ENCODE assay signal across 12 cellular contexts in genomic region chr3:80770106-80771079, GRCh38.
A peak's percentile ranks its signal among the peaks of the same experiment; 100 is the strongest.
DNase-seq lines count a peak whose midpoint lies in the region; ATAC-seq and TF ChIP-seq lines count a peak whose summit lies in the region.
"Had no signal": no experiment of that assay in that cellular context is flagged by ENCODE, and none has a peak within 500 bp of the region (broad histone marks: within the 10 kb centered on the region; RNA-seq: fewer than 3 reads in every experiment).

No MANE protein-coding gene starts in this region.

- no peaks in the 10 kb centered on the region for H3K9me3 ChIP-seq in stomach smooth muscle (ENCODE audit: control insufficient read depth in 2 of 2, low read length in 2 of 2)
- H3K9me3 ChIP-seq: body of pancreas had no signal

- intact Hi-C loops in activated naive CD4-positive, alpha-beta T cell treated with anti-CD3 and anti-CD28 coated beads for 36 hours (cut with micrococcal nuclease), result no loop called here

- no peak overlapping the region for H3K27ac Mint-ChIP-seq in activated naive CD4-positive, alpha-beta T cell treated with anti-CD3 and anti-CD28 coated beads for 36 hours

- H3K27me3 ChIP-seq in stomach smooth muscle (ENCODE audit: control insufficient read depth in 1 of 2, insufficient read depth in 2 of 2, low read length in 2 of 2), result no peaks in the 10 kb centered on the region
- H3K27me3 ChIP-seq: body of pancreas, tibial artery had no signal

- no peaks in the 10 kb centered on the region for H3K36me3 Mint-ChIP-seq in activated naive CD4-positive, alpha-beta T cell treated with anti-CD3 and anti-CD28 coated beads for 36 hours (ENCODE audit: low read depth)

- no peaks in the 10 kb centered on the region for H3K27me3 Mint-ChIP-seq in activated naive CD4-positive, alpha-beta T cell treated with anti-CD3 and anti-CD28 coated beads for 36 hours (ENCODE audit: low read depth)

- ATAC-seq in HG02885 (IDR thresholded peaks at IDR 0.05; ENCODE audit: poor library complexity, unreplicated experiment), result no peak
- ATAC-seq: body of pancreas, left lobe of liver had no signal

- H3K27ac ChIP-seq in stomach smooth muscle (ENCODE audit: low read length), result no peak overlapping the region
- H3K27ac ChIP-seq: body of pancreas, tibial artery had no signal

- no peaks in the 10 kb centered on the region for H3K36me3 ChIP-seq in stomach smooth muscle (ENCODE audit: control insufficient read depth in 2 of 2, insufficient read depth in 2 of 2, low read length in 2 of 2)
- H3K36me3 ChIP-seq: tibial artery had no signal

- no peak overlapping the region for H3K9ac ChIP-seq in stomach smooth muscle (ENCODE audit: low read length in 2 of 2)

- CTCF ChIA-PET in activated naive CD4-positive, alpha-beta T cell treated with anti-CD3 and anti-CD28 coated beads for 36 hours (lab: Charles Lee), result no interaction called here

- DNase-seq in activated naive CD4-positive, alpha-beta T cell treated with anti-CD3 and anti-CD28 coated beads for 36 hours, result no peak
- no peak for DNase-seq in activated naive CD4-positive, alpha-beta T cell (lab: John Stamatoyannopoulos, UW)
- DNase-seq in SHP77 treated with DMSO at 0.1 percent for 48 hours (lab: John Stamatoyannopoulos, UW), result peak; percentile 69
- DNase-seq in fibroblast of mammary gland (ENCODE audit: low read depth), result peak; percentile 4
- DNase-seq in cortex of kidney (lab: John Stamatoyannopoulos, UW), result no peak
- no peak for DNase-seq in NCI-H2029 treated with DMSO at 0.1 percent for 48 hours (lab: John Stamatoyannopoulos, UW)
- DNase-seq: NCI-H774, tibial artery had no signal

- H3K9me3 Mint-ChIP-seq in activated naive CD4-positive, alpha-beta T cell treated with anti-CD3 and anti-CD28 coated beads for 36 hours, result peaks cover 7% of the 10 kb centered on the region

- no peaks in the 10 kb centered on the region for H3K4me1 ChIP-seq in stomach smooth muscle (ENCODE audit: control insufficient read depth, insufficient read depth, low read length)
- H3K4me1 ChIP-seq: body of pancreas, tibial artery had no signal

- no peaks in the 10 kb centered on the region for H3K4me1 Mint-ChIP-seq in activated naive CD4-positive, alpha-beta T cell treated with anti-CD3 and anti-CD28 coated beads for 36 hours (ENCODE audit: low read depth)

- H3K4me3 ChIP-seq in fibroblast of mammary gland (ENCODE audit: control insufficient read depth, low read depth, low read length) (no peak overlapping the region), stomach smooth muscle (ENCODE audit: low read length in 2 of 2) (peak overlapping the region; percentile 22 to 36)
- H3K4me3 ChIP-seq: body of pancreas, tibial artery had no signal

- H3K4me3 Mint-ChIP-seq in activated naive CD4-positive, alpha-beta T cell treated with anti-CD3 and anti-CD28 coated beads for 36 hours, result peak overlapping the region; percentile 64

- TF ChIP-seq CTCF in fibroblast of mammary gland (conservative IDR thresholded peaks at IDR 0.05; ENCODE audit: control insufficient read depth, insufficient read depth, low read depth, low read length), result no peak

Comparison
In these comparisons a context has a peak if more than half of its experiments do, and no peak if none do; other contexts are left out.
1. DNase-seq: peak in SHP77 treated with DMSO at 0.1 percent for 48 hours (single experiment) and fibroblast of mammary gland (single experiment); none in activated naive CD4-positive, alpha-beta T cell treated with anti-CD3 and anti-CD28 coated beads for 36 hours (single experiment), activated naive CD4-positive, alpha-beta T cell (0 of 4), cortex of kidney (single experiment) and NCI-H2029 treated with DMSO at 0.1 percent for 48 hours (single experiment).